Comparison of ENCODE assay signal across 31 cellular contexts in the genomic region with DNA sequence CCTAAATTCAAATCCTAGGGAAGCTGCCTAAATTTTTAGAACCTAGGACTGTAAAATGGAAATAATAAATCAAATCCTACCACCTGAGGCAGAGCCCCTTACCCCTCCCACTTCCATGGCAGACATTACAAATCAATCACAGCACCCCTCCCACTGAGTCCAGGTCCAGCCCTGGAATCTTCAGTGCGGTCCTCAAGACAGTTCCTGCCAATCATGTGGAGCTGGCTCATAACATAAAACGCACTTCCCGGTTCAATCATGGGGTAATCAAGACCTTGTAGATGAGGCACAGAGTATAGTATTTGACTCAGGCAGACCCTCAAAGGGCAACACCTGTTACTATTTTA.
"Had no signal": no experiment of that assay in that cellular context is flagged by ENCODE, and none has a peak within 500 bp of the region (broad histone marks: within the 10 kb centered on the region; RNA-seq: fewer than 3 reads in every experiment).

No MANE protein-coding gene starts in this region.

- ATAC-seq: natural killer cell; psoas muscle; right cardiac atrium; right lobe of liver; stimulated activated memory B cell treated with anti-CD40 and anti-IgM and Interleukin-4, amounts not matched to agents 10 μg/mL and 1 μg/mL and 100 μg/mL, for 72 hours; stimulated activated naive CD8-positive, alpha-beta T cell treated with anti-CD3 and anti-CD28 coated beads, Interleukin-15, amount 100 ng/mL, for 72 hours; stimulated activated naive CD8-positive, alpha-beta T cell treated with anti-CD3 and anti-CD28 coated beads, Interleukin-15, Interleukin-2, amounts not matched to agents 100 U/mL and 50 U/mL, for 24 hours; upper lobe of right lung had no signal

- H3K4me3 Mint-ChIP-seq: natural killer cell; nephron; neural progenitor cell; stimulated activated memory B cell treated with anti-CD40 and anti-IgM and Interleukin-4, amounts not matched to agents 10 μg/mL and 1 μg/mL and 100 μg/mL, for 72 hours; stimulated activated naive CD8-positive, alpha-beta T cell treated with anti-CD3 and anti-CD28 coated beads, Interleukin-15, amount 100 ng/mL, for 72 hours; type B pancreatic cell had no signal

- H3K4me3 ChIP-seq: neural progenitor cell, ovary, psoas muscle, right lobe of liver, skin epidermis, smooth muscle cell, spleen, suprapubic skin, testis, tibial artery, transverse colon, upper lobe of right lung, vagina had no signal

- H3K27ac Mint-ChIP-seq: natural killer cell; nephron; neural progenitor cell; progenitor cell of endocrine pancreas; stimulated activated memory B cell treated with anti-CD40 and anti-IgM and Interleukin-4, amounts not matched to agents 10 μg/mL and 1 μg/mL and 100 μg/mL, for 72 hours; stimulated activated naive CD8-positive, alpha-beta T cell treated with anti-CD3 and anti-CD28 coated beads, Interleukin-15, amount 100 ng/mL, for 72 hours; type B pancreatic cell had no signal

- H3K4me2 ChIP-seq: neural progenitor cell, smooth muscle cell had no signal

- H2AFZ ChIP-seq: neural progenitor cell, parathyroid adenoma had no signal

- H3K36me3 Mint-ChIP-seq: natural killer cell; neural progenitor cell; stimulated activated memory B cell treated with anti-CD40 and anti-IgM and Interleukin-4, amounts not matched to agents 10 μg/mL and 1 μg/mL and 100 μg/mL, for 72 hours; type B pancreatic cell had no signal

- H3K9me3 ChIP-seq: ovary, psoas muscle, right lobe of liver, spleen, suprapubic skin, testis, tibial artery, transverse colon, upper lobe of right lung, vagina had no signal

- H3K36me3 ChIP-seq: neural progenitor cell, ovary, right lobe of liver, spleen, suprapubic skin, tibial artery, transverse colon, upper lobe of right lung, vagina had no signal

- H3K4me1 Mint-ChIP-seq: natural killer cell had no signal

- H3K27me3 Mint-ChIP-seq: progenitor cell of endocrine pancreas; stimulated activated memory B cell treated with anti-CD40 and anti-IgM and Interleukin-4, amounts not matched to agents 10 μg/mL and 1 μg/mL and 100 μg/mL, for 72 hours; stimulated activated naive CD8-positive, alpha-beta T cell treated with anti-CD3 and anti-CD28 coated beads, Interleukin-15, amount 100 ng/mL, for 72 hours had no signal

- H3K9me3 Mint-ChIP-seq: natural killer cell; nephron; neural progenitor cell; stimulated activated memory B cell treated with anti-CD40 and anti-IgM and Interleukin-4, amounts not matched to agents 10 μg/mL and 1 μg/mL and 100 μg/mL, for 72 hours; stimulated activated naive CD8-positive, alpha-beta T cell treated with anti-CD3 and anti-CD28 coated beads, Interleukin-15, amount 100 ng/mL, for 72 hours; type B pancreatic cell had no signal

- H3K4me1 ChIP-seq: parathyroid adenoma, testis had no signal

- DNase-seq: natural killer cell; occipital lobe; ovary; posterior cingulate gyrus; psoas muscle; right cardiac atrium; right lobe of liver; spleen; stimulated activated CD4-positive, alpha-beta T cell treated with anti-CD3 and anti-CD28 coated beads, Interleukin-12 subunit alpha, Interleukin-12 subunit beta, amount 100 ng/mL, for 4 hours; stimulated activated CD4-positive, alpha-beta T cell treated with anti-CD3 and anti-CD28 coated beads, Interleukin-1b, Interleukin-23, amount 100 ng/mL, for 48 hours; stimulated activated CD4-positive, alpha-beta T cell treated with anti-CD3 and anti-CD28 coated beads, Interleukin-4, amount 100 ng/mL, for 1 hour; stimulated activated CD4-positive, alpha-beta T cell treated with anti-CD3 and anti-CD28 coated beads, Interleukin-4, amount 100 ng/mL, for 4 hours; stimulated activated CD8-positive, alpha-beta memory T cell treated with anti-CD3 and anti-CD28 coated beads, Interleukin-4, amount 100 ng/mL, for 48 hours; stimulated activated naive CD4-positive, alpha-beta T cell; stimulated activated naive CD8-positive, alpha-beta T cell treated with anti-CD3 and anti-CD28 coated beads, Interleukin-15, amount 100 ng/mL, for 72 hours; stimulated activated naive CD8-positive, alpha-beta T cell treated with anti-CD3 and anti-CD28 coated beads, Interleukin-15, Interleukin-2, amounts not matched to agents 100 U/mL and 50 U/mL, for 24 hours; substantia nigra; testis; tibial artery; transverse colon; upper lobe of right lung had no signal

- H3K27ac ChIP-seq: neural progenitor cell, ovary, parathyroid adenoma, psoas muscle, right lobe of liver, skin epidermis, spleen, suprapubic skin, testis, tibial artery, transverse colon, upper lobe of right lung, vagina had no signal

- H3K79me2 ChIP-seq: parathyroid adenoma had no signal

- H3K27me3 ChIP-seq: neural progenitor cell, ovary, right lobe of liver, testis, transverse colon, upper lobe of right lung, vagina had no signal

- H3K9ac ChIP-seq: neural progenitor cell, parathyroid adenoma had no signal
